14 cellular contexts compared by ENCODE assay signal in the genomic region with DNA sequence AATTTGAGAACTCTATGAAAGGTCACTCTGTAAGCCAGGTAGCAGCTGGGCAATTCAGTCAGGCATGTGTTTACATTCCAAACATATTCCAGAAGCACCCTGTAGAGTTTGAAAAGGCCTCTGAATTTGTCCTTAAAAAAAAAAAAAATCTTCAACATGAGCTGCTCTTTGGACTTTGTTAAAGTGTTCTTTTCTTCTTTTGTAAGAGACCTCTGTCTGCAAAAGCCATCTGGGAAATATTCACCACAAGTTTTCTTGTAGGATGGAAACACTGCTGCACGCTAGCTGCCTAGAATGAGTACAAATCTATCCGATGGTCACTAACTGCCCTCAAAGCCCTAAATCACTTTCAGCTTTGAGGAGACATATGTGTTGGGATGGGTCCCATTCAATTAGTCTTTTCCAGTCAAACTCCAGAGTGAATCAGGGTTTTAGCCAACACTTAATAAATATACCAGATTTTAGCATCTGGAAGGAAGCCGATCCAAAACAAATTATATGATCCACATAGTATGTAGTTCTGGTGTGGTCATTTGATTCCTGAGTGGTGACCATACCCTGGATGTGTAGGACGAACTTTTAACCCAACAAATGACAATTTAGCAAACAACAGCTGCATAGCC.
DNase-seq lines count a peak whose midpoint lies in the region; ATAC-seq and TF ChIP-seq lines count a peak whose summit lies in the region.
"Had no signal": no experiment of that assay in that cellular context is flagged by ENCODE, and none has a peak within 500 bp of the region (broad histone marks: within the 10 kb centered on the region; RNA-seq: fewer than 3 reads in every experiment).

No MANE protein-coding gene starts in this region.

- intact Hi-C loops in vagina (cut with DNase I), result no loop called here

- no peak for TF ChIP-seq CTCF in vagina (IDR thresholded peaks at IDR 0.05)

- peak; percentile 7 for DNase-seq in NCI-H146 treated with DMSO at 0.1 percent for 48 hours (lab: John Stamatoyannopoulos, UW; ENCODE audit: unreplicated experiment)
- no peak for DNase-seq in NCI-H146 (lab: John Stamatoyannopoulos, UW)
- DNase-seq in amniotic epithelial cell (ENCODE audit: low read depth), result peak; percentile 23
- peak; percentile 71 for DNase-seq in left kidney (ENCODE audit: low read depth, low spot score)
- no peak for DNase-seq in vagina (ENCODE audit: extremely low spot score in 2 of 2)
- no peak for DNase-seq in middle frontal gyrus (ENCODE audit: extremely low spot score, low spot score)
- DNase-seq: activated CD4-positive, alpha-beta memory T cell treated with anti-CD3 and anti-CD28 coated beads, Interleukin-2, amount 10 ng/mL, durations not matched to agents 7 days and 5 days; activated naive CD4-positive, alpha-beta T cell treated with anti-CD3 and anti-CD28 coated beads, Interleukin-2, amount 50 U/mL, for 16 hours; effector CD8-positive, alpha-beta T cell; naive B cell; NCI-H526 treated with DMSO at 0.1 percent for 48 hours had no signal

- no peak overlapping the region for H3K4me3 ChIP-seq in vagina

- no peaks in the 10 kb centered on the region for H3K9me3 ChIP-seq in vagina

- H3K27me3 ChIP-seq in vagina, result no peaks in the 10 kb centered on the region

- ATAC-seq in GM18511 (IDR thresholded peaks at IDR 0.05; ENCODE audit: unreplicated experiment) (no peak), HG02571 (IDR thresholded peaks at IDR 0.05; ENCODE audit: unreplicated experiment) (no peak)

- peak overlapping the region; percentile 14 for H3K27ac ChIP-seq in vagina
- H3K27ac ChIP-seq: 22Rv1 had no signal

- no peak for TF ChIP-seq POLR2A in vagina (IDR thresholded peaks at IDR 0.05)

- H3K36me3 ChIP-seq in vagina, result no peaks in the 10 kb centered on the region

- H3K4me1 ChIP-seq in vagina, result peaks cover 21% of the 10 kb centered on the region

Comparison
In these comparisons a context has a peak if more than half of its experiments do, and no peak if none do; other contexts are left out.
1. DNase-seq: peak in NCI-H146 treated with DMSO at 0.1 percent for 48 hours (single experiment), amniotic epithelial cell (single experiment) and left kidney (single experiment); none in NCI-H146 (single experiment), vagina (0 of 2) and middle frontal gyrus (single experiment).